ENCODE assay signal across 1 cellular context in genomic region chr3:16471897-16472296, GRCh38.
TF ChIP-seq lines count a peak whose summit lies in the region.

No MANE protein-coding gene starts in this region.

TF ChIP-seq in HepG2, 621 proteins besides CTCF, POLR2A, EP300 and RAD21:
- no peak for TF ChIP-seq ZSCAN22 (CRISPR knock-in tag; IDR thresholded peaks at IDR 0.05)
- TF ChIP-seq MAFF (IDR thresholded peaks at IDR 0.05; ENCODE audit: low read depth, low read length) = peak; percentile 68; the same call in 1 of the 2 replicates
- peak in 1 of 2 experiments; percentile 80; a peak in 3 of 4 replicates for TF ChIP-seq MAFK (conservative IDR thresholded peaks at IDR 0.05 in 1 of 2, IDR thresholded peaks at IDR 0.05 in 1 of 2; ENCODE audit: low read length in 2 of 2)
